In the genomic region with DNA sequence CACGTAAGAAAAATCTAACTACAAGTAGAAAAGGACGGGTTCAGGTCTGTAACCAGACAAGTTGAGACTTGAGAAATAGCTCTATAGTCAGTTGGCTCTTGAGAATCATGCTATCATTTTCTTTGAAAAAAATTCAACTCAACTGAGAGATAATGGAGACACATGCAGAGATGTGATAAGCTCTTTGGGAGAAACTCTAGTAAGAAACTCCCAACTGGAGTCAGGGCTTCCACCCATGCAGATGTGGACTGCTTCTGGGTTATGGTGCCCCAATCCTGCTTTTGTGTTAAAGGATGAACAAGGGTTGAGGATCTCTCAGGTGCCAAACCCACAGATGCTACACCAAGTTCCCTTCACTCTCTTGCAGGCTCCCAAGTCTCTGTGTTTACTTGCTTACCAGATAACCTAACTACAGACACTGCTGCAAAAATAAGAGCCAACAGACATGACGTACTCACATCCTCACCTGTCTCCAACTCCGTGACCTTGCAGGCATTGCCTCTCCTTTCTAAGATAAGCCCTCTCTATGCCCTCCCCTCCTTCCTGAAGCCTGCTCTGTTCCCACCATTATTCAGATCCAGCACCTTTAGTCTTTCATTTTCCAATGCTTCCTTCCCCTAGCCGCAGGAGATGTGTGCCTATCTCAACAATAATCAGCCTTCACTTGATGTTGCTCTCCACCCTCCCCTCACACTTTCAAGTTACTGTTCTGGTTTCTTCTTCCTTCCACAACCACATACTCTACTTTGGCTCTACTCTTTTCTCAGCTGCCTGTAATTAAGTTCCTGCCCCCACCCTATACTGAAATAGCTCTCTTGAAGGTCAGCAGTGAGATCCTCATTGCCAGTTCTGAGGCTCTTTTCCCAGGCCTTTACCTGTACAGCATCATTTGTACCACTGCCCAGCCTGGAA, we compare ENCODE assay signal across 7 cellular contexts.
A peak's percentile ranks its signal among the peaks of the same experiment; 100 is the strongest.
DNase-seq lines count a peak whose midpoint lies in the region; ATAC-seq and TF ChIP-seq lines count a peak whose summit lies in the region.

No MANE protein-coding gene starts in this region.

- no peaks in the 10 kb centered on the region for H3K36me3 Mint-ChIP-seq in natural killer cell treated with Interleukin-12 subunit alpha and Interleukin-12 subunit beta and Interleukin-15 and Interleukin-18, amount 100 ng/mL, for 72 hours
- H3K36me3 Mint-ChIP-seq in glutamatergic neuron (ENCODE audit: unreplicated experiment): no peaks in the 10 kb centered on the region

- no peaks in the 10 kb centered on the region for H3K4me1 ChIP-seq in prostate gland (replicated peaks)

- H3K27ac ChIP-seq in prostate gland: no peak overlapping the region

- H3K4me3 Mint-ChIP-seq in natural killer cell treated with Interleukin-12 subunit alpha and Interleukin-12 subunit beta and Interleukin-15 and Interleukin-18, amount 100 ng/mL, for 72 hours: peak overlapping the region; percentile 76
- no peak overlapping the region for H3K4me3 Mint-ChIP-seq in glutamatergic neuron (ENCODE audit: unreplicated experiment)

- intact Hi-C loops in prostate gland (cut with DNase I): no loop called here

- WGBS in prostate gland: 76% methylated on average over 5 of the region's 5 CpGs

- no peaks in the 10 kb centered on the region for H3K27me3 Mint-ChIP-seq in natural killer cell treated with Interleukin-12 subunit alpha and Interleukin-12 subunit beta and Interleukin-15 and Interleukin-18, amount 100 ng/mL, for 72 hours
- no peaks in the 10 kb centered on the region for H3K27me3 Mint-ChIP-seq in glutamatergic neuron (ENCODE audit: unreplicated experiment)

- ATAC-seq in GM19035 (IDR thresholded peaks at IDR 0.05; ENCODE audit: unreplicated experiment): peak; percentile 49
- peak; percentile 50 for ATAC-seq in HG02678 (IDR thresholded peaks at IDR 0.05; ENCODE audit: unreplicated experiment)
- peak; percentile 48 to 55 for ATAC-seq in natural killer cell treated with Interleukin-12 subunit alpha and Interleukin-12 subunit beta and Interleukin-15 and Interleukin-18, amount 100 ng/mL, for 72 hours

- H3K36me3 ChIP-seq in prostate gland: no peaks in the 10 kb centered on the region

- H3K9me3 Mint-ChIP-seq in natural killer cell treated with Interleukin-12 subunit alpha and Interleukin-12 subunit beta and Interleukin-15 and Interleukin-18, amount 100 ng/mL, for 72 hours: no peaks in the 10 kb centered on the region
- no peaks in the 10 kb centered on the region for H3K9me3 Mint-ChIP-seq in glutamatergic neuron (ENCODE audit: unreplicated experiment)

- H3K4me3 ChIP-seq in prostate gland: no peak overlapping the region

- no peaks in the 10 kb centered on the region for H3K9me3 ChIP-seq in prostate gland

- peaks cover 70 to 75% of the 10 kb centered on the region in 2 donors for H3K4me1 Mint-ChIP-seq in natural killer cell treated with Interleukin-12 subunit alpha and Interleukin-12 subunit beta and Interleukin-15 and Interleukin-18, amount 100 ng/mL, for 72 hours (ENCODE audit: low read depth in 2 of 2)
- no peaks in the 10 kb centered on the region for H3K4me1 Mint-ChIP-seq in glutamatergic neuron (ENCODE audit: low read depth, unreplicated experiment)

- H3K27me3 ChIP-seq in prostate gland (replicated peaks; ENCODE audit: insufficient read depth): no peaks in the 10 kb centered on the region

- TF ChIP-seq POLR2A in prostate gland (IDR thresholded peaks at IDR 0.05): no peak

- DNase-seq in T-helper 1 cell: peak; percentile 20 to 71 (median 44)
- DNase-seq in natural killer cell treated with Interleukin-12 subunit alpha and Interleukin-12 subunit beta and Interleukin-15 and Interleukin-18, amount 100 ng/mL, for 72 hours (ENCODE audit: low spot score): no peak
- no peak for DNase-seq in A172 (ENCODE audit: low spot score)
- DNase-seq in prostate gland (ENCODE audit: low spot score): no peak
- DNase-seq in glutamatergic neuron: no peak

- H3K27ac Mint-ChIP-seq in natural killer cell treated with Interleukin-12 subunit alpha and Interleukin-12 subunit beta and Interleukin-15 and Interleukin-18, amount 100 ng/mL, for 72 hours: peak overlapping the region; percentile 63 to 83
- H3K27ac Mint-ChIP-seq in glutamatergic neuron (ENCODE audit: unreplicated experiment): no peak overlapping the region

- TF ChIP-seq CTCF in prostate gland (IDR thresholded peaks at IDR 0.05) (no peak), glutamatergic neuron (IDR thresholded peaks at IDR 0.05; ENCODE audit: partially characterized antibody, unreplicated experiment) (no peak)

Comparison
In these comparisons a context has a peak if more than half of its experiments do, and no peak if none do; other contexts are left out.
1. DNase-seq: peak in T-helper 1 cell (5 of 5); none in natural killer cell treated with Interleukin-12 subunit alpha and Interleukin-12 subunit beta and Interleukin-15 and Interleukin-18, amount 100 ng/mL, for 72 hours (single experiment), A172 (single experiment), prostate gland (single experiment) and glutamatergic neuron (single experiment).
2. Peak in every context shown above with its lines, with median percentiles within 50 percentile points of each other: ATAC-seq.